22 cellular contexts compared by ENCODE assay signal in genomic region chr10:10223129-10223528, GRCh38.
"Had no signal": no experiment of that assay in that cellular context is flagged by ENCODE, and none has a peak within 500 bp of the region (broad histone marks: within the 10 kb centered on the region; RNA-seq: fewer than 3 reads in every experiment).

No MANE protein-coding gene starts in this region.

- H3K4me1 Mint-ChIP-seq: natural killer cell; neural crest cell; stimulated activated naive B cell treated with anti-CD40 and anti-IgM and Interleukin-4, amounts not matched to agents 10 μg/mL and 1 μg/mL and 100 μg/mL, for 72 hours had no signal

- ATAC-seq: effector memory CD8-positive, alpha-beta T cell; gastroesophageal sphincter; natural killer cell; stimulated activated naive B cell treated with anti-CD40 and anti-IgM and Interleukin-4, amounts not matched to agents 10 μg/mL and 1 μg/mL and 100 μg/mL, for 72 hours had no signal

- H3K27me3 ChIP-seq: esophagus squamous epithelium, gastroesophageal sphincter, ovary, right atrium auricular region, sigmoid colon, spleen, stomach, transverse colon had no signal

- H3K27ac ChIP-seq: esophagus squamous epithelium, gastroesophageal sphincter, ovary, right atrium auricular region, sigmoid colon, spleen, stomach, thoracic aorta, transverse colon had no signal

- DNase-seq: central memory CD4-positive, alpha-beta T cell; effector memory CD8-positive, alpha-beta T cell; esophagus squamous epithelium; foreskin fibroblast; glutamatergic neuron; kidney glomerular epithelial cell; mesendoderm; natural killer cell; ovary; sigmoid colon; spleen; stimulated activated CD4-positive, alpha-beta T cell treated with anti-CD3 and anti-CD28 coated beads, Interleukin-15, amount 100 ng/mL, for 24 hours; stimulated activated CD4-positive, alpha-beta T cell treated with anti-CD3 and anti-CD28 coated beads, Interleukin-1b, Interleukin-23, amount 100 ng/mL, for 48 hours; stimulated activated CD4-positive, alpha-beta T cell treated with anti-CD3 and anti-CD28 coated beads, Interleukin-4, amount 100 ng/mL, for 24 hours; stimulated activated naive B cell treated with anti-CD40 and anti-IgM and Interleukin-4, amounts not matched to agents 10 μg/mL and 1 μg/mL and 100 μg/mL, for 72 hours; stomach; substantia nigra; transverse colon had no signal

- H3K27ac Mint-ChIP-seq: effector memory CD8-positive, alpha-beta T cell; natural killer cell; stimulated activated naive B cell treated with anti-CD40 and anti-IgM and Interleukin-4, amounts not matched to agents 10 μg/mL and 1 μg/mL and 100 μg/mL, for 72 hours had no signal

- H3K36me3 Mint-ChIP-seq: natural killer cell; stimulated activated naive B cell treated with anti-CD40 and anti-IgM and Interleukin-4, amounts not matched to agents 10 μg/mL and 1 μg/mL and 100 μg/mL, for 72 hours had no signal

- H3K4me3 ChIP-seq: esophagus squamous epithelium, gastroesophageal sphincter, ovary, right atrium auricular region, sigmoid colon, spleen, stomach, thoracic aorta, transverse colon had no signal

- H3K4me3 Mint-ChIP-seq: effector memory CD8-positive, alpha-beta T cell; natural killer cell; neural crest cell; stimulated activated naive B cell treated with anti-CD40 and anti-IgM and Interleukin-4, amounts not matched to agents 10 μg/mL and 1 μg/mL and 100 μg/mL, for 72 hours had no signal

- H3K27me3 Mint-ChIP-seq: effector memory CD8-positive, alpha-beta T cell; stimulated activated naive B cell treated with anti-CD40 and anti-IgM and Interleukin-4, amounts not matched to agents 10 μg/mL and 1 μg/mL and 100 μg/mL, for 72 hours had no signal

- H3K36me3 ChIP-seq: esophagus squamous epithelium, gastroesophageal sphincter, ovary, right atrium auricular region, sigmoid colon, spleen, stomach, thoracic aorta, transverse colon had no signal

- H3K4me1 ChIP-seq: esophagus squamous epithelium, gastroesophageal sphincter, right atrium auricular region, sigmoid colon, spleen, stomach, transverse colon had no signal

- H3K9me3 ChIP-seq: esophagus squamous epithelium, gastroesophageal sphincter, ovary, right atrium auricular region, sigmoid colon, spleen, stomach, thoracic aorta, transverse colon had no signal
